In the genomic region with DNA sequence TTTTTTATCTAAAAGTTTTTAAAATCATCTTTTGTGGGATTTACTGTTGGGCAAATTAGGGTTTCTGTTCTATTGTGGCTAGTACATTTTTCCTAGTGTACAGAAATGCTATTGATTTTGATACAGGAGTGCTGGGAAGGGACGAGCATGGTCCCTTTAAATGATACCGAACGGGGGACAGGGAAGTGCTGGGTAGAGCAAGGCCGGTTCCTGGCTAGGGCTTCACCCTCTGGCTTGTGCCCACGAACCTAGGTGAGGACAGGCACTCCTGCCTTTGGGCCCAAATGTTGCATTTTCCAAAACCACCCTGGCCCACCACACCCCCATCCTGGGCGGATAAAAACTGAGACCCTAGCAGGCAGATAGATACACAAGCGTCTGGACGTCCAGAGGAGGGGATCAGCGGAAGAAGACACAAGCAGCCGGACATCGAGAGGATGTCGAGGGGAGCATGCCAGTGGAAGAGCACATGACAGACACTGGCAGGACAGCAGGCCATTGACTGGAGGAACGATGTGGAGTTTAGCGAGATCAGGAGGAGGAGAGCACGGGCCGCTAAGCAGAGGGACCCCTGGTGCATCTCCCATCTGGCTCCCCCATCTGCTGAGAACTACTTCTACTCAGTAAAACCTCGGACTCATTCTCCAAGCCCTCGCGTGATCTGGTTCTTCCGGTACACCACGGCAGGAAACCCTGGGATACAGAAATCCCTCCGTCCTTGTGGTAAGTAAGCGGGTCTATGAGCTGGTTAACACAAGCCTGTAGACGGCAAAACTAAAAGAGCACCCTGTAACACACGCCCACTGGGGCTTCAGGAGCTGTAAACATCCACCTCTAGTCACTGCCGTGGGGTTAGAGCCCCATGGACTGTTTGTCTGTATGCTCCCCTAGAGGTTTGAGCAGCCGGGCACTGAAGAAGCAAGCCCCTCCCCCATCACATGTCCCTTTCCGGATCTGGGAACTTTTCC, we compare ENCODE assay signal across 14 cellular contexts. TPM values are rescaled to one million over a fixed set of nuclear protein-coding genes. Genes with fewer than 3 reads are reported as not detected.
DNase-seq lines count a peak whose midpoint lies in the region; ATAC-seq, FAIRE-seq and TF ChIP-seq lines count a peak whose summit lies in the region.
"Had no signal": no experiment of that assay in that cellular context is flagged by ENCODE, and none has a peak within 500 bp of the region (broad histone marks: within the 10 kb centered on the region; RNA-seq: fewer than 3 reads in every experiment).

No MANE protein-coding gene starts in this region.

- 82% methylated on average over 28 of the region's 28 CpGs for WGBS in A549 (ENCODE audit: missing lambda C conversion rate)
- whole genome bisulfite sequencing in liver = 66% methylated on average over 28 of the region's 28 CpGs

- TF ChIP-seq CTCF in A549 (IDR thresholded peaks at IDR 0.05) (no peak), fibroblast of pulmonary artery (IDR thresholded peaks at IDR 0.05; ENCODE audit: low read length, missing control alignments) (no peak), liver (IDR thresholded peaks at IDR 0.05; ENCODE audit: low read depth, low read length, missing input control) (no peak)

- H3K27ac ChIP-seq in A549 (no peak overlapping the region), liver (ENCODE audit: low read depth in 1 of 2, low read length in 2 of 2) (no peak overlapping the region)

- TF ChIP-seq RAD21 in A549 (conservative IDR thresholded peaks at IDR 0.05 in 1 of 2, IDR thresholded peaks at IDR 0.05 in 1 of 2) = no peak
- no peak for TF ChIP-seq RAD21 in liver (IDR thresholded peaks at IDR 0.05)

- H3K9me3 ChIP-seq in A549 = no peaks in the 10 kb centered on the region
- H3K9me3 ChIP-seq in liver (ENCODE audit: control insufficient read depth in 4 of 4, low read length in 3 of 4) = peaks cover 0 to 2% (median 0%) of the 10 kb centered on the region in 4 donors

- POLR2A ChIA-PET in A549 (lab: Yijun Ruan, JAX) = no interaction called here

- H3K4me3 ChIP-seq in A549 = no peak overlapping the region
- H3K4me3 ChIP-seq in fibroblast of pulmonary artery (replicated peaks; ENCODE audit: low read depth, low read length) = peak overlapping the region; percentile 18
- peak overlapping the region in 2 of 3 donors; percentile 35 to 42 for H3K4me3 ChIP-seq in liver (ENCODE audit: low read depth in 1 of 3, low read length in 3 of 3)

- ATAC-seq in A549 = peak; percentile 36 to 39; a peak in 4 of 6 replicates

- no peak overlapping the region for H3K4me2 ChIP-seq in A549

- no peak for TF ChIP-seq POLR2A in A549 (IDR thresholded peaks at IDR 0.05; ENCODE audit: low read length)

- H3K9ac ChIP-seq in liver (ENCODE audit: low read depth in 1 of 2, low read length in 2 of 2) = no peak overlapping the region

- no peak for FAIRE-seq in A549 (lab: Jason Lieb, UNC)
- FAIRE-seq: D721Med had no signal

- no peaks in the 10 kb centered on the region for H3K4me1 ChIP-seq in A549
- no peaks in the 10 kb centered on the region for H3K4me1 ChIP-seq in liver (ENCODE audit: control insufficient read depth in 4 of 4, insufficient read depth in 4 of 4, low read length in 3 of 4)

- CTCF ChIA-PET in A549 (lab: Yijun Ruan, JAX) = no interaction called here

- peaks cover 0 to 9% (median 4%) of the 10 kb centered on the region in 4 donors for H3K36me3 ChIP-seq in liver (ENCODE audit: control insufficient read depth in 4 of 4, insufficient read depth in 3 of 4, low read depth in 1 of 4, low read length in 3 of 4)

- DNase-seq in A549 (ENCODE audit: low read depth in 1 of 2, low spot score in 1 of 2) = no peak
- peak; percentile 6 for DNase-seq in UCSD-AML1 (lab: John Stamatoyannopoulos, UW; ENCODE audit: unreplicated experiment)
- peak; percentile 43 for DNase-seq in fibroblast of pulmonary artery (ENCODE audit: low read depth)
- no peak for DNase-seq in HUDEP-2 (lab: John Stamatoyannopoulos, UW; ENCODE audit: unreplicated experiment in 76 of 76)
- DNase-seq in effector CD8-positive, alpha-beta T cell (lab: John Stamatoyannopoulos, UW) = no peak
- no peak for DNase-seq in SHP77 (lab: John Stamatoyannopoulos, UW)
- no peak for DNase-seq in SHP77 treated with DMSO at 0.1 percent for 48 hours (lab: John Stamatoyannopoulos, UW)
- DNase-seq: 8988T, amygdala, HCEC 1CT, mammary epithelial cell, substantia nigra had no signal

- no peaks in the 10 kb centered on the region for H3K27me3 ChIP-seq in liver (ENCODE audit: control insufficient read depth in 4 of 4, insufficient read depth in 4 of 4, low read length in 3 of 4)

- TF ChIP-seq EP300 in A549 (IDR thresholded peaks at IDR 0.05) = no peak

TF ChIP-seq in A549, 52 proteins besides CTCF, POLR2A, EP300 and RAD21 (continues in another document):
- TF ChIP-seq ZFP36 (IDR thresholded peaks at IDR 0.05; ENCODE audit: borderline replicate concordance, partially characterized antibody) (no peak), TFCP2L1 (CRISPR knock-in tag; IDR thresholded peaks at IDR 0.05) (no peak), PBX3 (IDR thresholded peaks at IDR 0.05) (no peak), HDAC2 (IDR thresholded peaks at IDR 0.05) (no peak), NPAS2 (CRISPR knock-in tag; IDR thresholded peaks at IDR 0.05; ENCODE audit: borderline replicate concordance) (no peak), HOXA7 (CRISPR knock-in tag; IDR thresholded peaks at IDR 0.05) (no peak), JUN (IDR thresholded peaks at IDR 0.05) (no peak)
- TF ChIP-seq, protein P1, sequence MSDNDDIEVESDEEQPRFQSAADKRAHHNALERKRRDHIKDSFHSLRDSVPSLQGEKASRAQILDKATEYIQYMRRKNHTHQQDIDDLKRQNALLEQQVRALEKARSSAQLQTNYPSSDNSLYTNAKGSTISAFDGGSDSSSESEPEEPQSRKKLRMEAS (IDR thresholded peaks at IDR 0.05) = no peak

TF ChIP-seq in liver, 16 proteins besides CTCF, POLR2A, EP300 and RAD21:
- TF ChIP-seq JUND (IDR thresholded peaks at IDR 0.05) = no peak
- TF ChIP-seq YY1 (IDR thresholded peaks at IDR 0.05) = no peak
- peak; percentile 90 for TF ChIP-seq ZBTB33 (IDR thresholded peaks at IDR 0.05)
- no peak for TF ChIP-seq RXRA (IDR thresholded peaks at IDR 0.05)
- no peak for TF ChIP-seq NR2F2 (IDR thresholded peaks at IDR 0.05)
- TF ChIP-seq HNF4G (IDR thresholded peaks at IDR 0.05) = no peak
- TF ChIP-seq GABPA (IDR thresholded peaks at IDR 0.05 in 1 of 2, conservative IDR thresholded peaks at IDR 0.05 in 1 of 2) = peak in 1 of 2 donors; percentile 67
- no peak for TF ChIP-seq ATF3 (IDR thresholded peaks at IDR 0.05)
- TF ChIP-seq, protein P1 (IDR thresholded peaks at IDR 0.05) = peak; percentile 21
- TF ChIP-seq EGR1 (IDR thresholded peaks at IDR 0.05; ENCODE audit: low read depth in 2 of 2) = no peak
- TF ChIP-seq SP1 (IDR thresholded peaks at IDR 0.05) = no peak

RNA-seq across cellular contexts. Expression of gene CALCRL, which starts 13.5 kb away (rescaled TPM):
- polyA plus RNA-seq in A549 (2011; rRNA removed) (0.90 and 1.5 TPM in 2 replicates), A549 (2017; fragmentation: RNase III; extraction: RNeasy Plus Mini Kit Qiagen cat#74134 plus additional on column Dnase treatment) (0.01 to 0.08 TPM (median 0.05 TPM) in 3 replicates), liver (1 to 10 TPM; 4.1 to 8.4 TPM)
- 0.08 and 0.09 TPM in 2 replicates for polyA plus RNA-seq in A549 (2012; cell fraction: cytosol; rRNA removed)
- 0.06 and 0.20 TPM in 2 replicates for polyA plus RNA-seq in A549 (2012; cell fraction: nucleus; rRNA removed)
- polyA minus RNA-seq in A549 (2011; rRNA and poly(A)+ RNA removed) = 0.49 and 1.4 TPM in 2 replicates
- 10 to 100 TPM; 10.5 to 14.8 TPM for total RNA-seq in liver

Comparison
In these comparisons a context has a peak if more than half of its experiments do, and no peak if none do; other contexts are left out.
1. DNase-seq: peak in UCSD-AML1 (single experiment) and fibroblast of pulmonary artery (single experiment); none in A549 (0 of 2), HUDEP-2 (0 of 76), effector CD8-positive, alpha-beta T cell (single experiment), SHP77 (0 of 2) and SHP77 treated with DMSO at 0.1 percent for 48 hours (single experiment).